9 cellular contexts compared by ENCODE assay signal in genomic region chr1:150922519-150922975, GRCh38. TPM values are rescaled to one million over a fixed set of nuclear protein-coding genes. Genes with fewer than 3 reads are reported as not detected.
A peak's percentile ranks its signal among the peaks of the same experiment; 100 is the strongest.
DNase-seq lines count a peak whose midpoint lies in the region; ATAC-seq and TF ChIP-seq lines count a peak whose summit lies in the region.
"Had no signal": no experiment of that assay in that cellular context is flagged by ENCODE, and none has a peak within 500 bp of the region (broad histone marks: within the 10 kb centered on the region; RNA-seq: fewer than 3 reads in every experiment).

No MANE protein-coding gene starts in this region.

- H3K36me3 ChIP-seq in testis (ENCODE audit: low read depth, missing control alignments) = no peaks in the 10 kb centered on the region

- peak; percentile 48 for ATAC-seq in GM21515 (IDR thresholded peaks at IDR 0.05; ENCODE audit: unreplicated experiment)

- TF ChIP-seq CTCF in LNCaP clone FGC (IDR thresholded peaks at IDR 0.05; ENCODE audit: control insufficient read depth, extremely low read depth, insufficient read depth) = peak; percentile 74
- TF ChIP-seq CTCF in testis (IDR thresholded peaks at IDR 0.05) = peak; percentile 60 to 81 (median 76)

- no peaks in the 10 kb centered on the region for H3K27me3 ChIP-seq in testis

- H3K4me3 ChIP-seq in LNCaP clone FGC (ENCODE audit: low read depth, low read length) (no peak overlapping the region), testis (no peak overlapping the region)

- intact Hi-C loops in testis (cut with DNase I; ENCODE audit: low total_unique reads) = no loop called here

- 50 to 60% methylated on average over 2 of the region's 2 CpGs for WGBS in testis, 2 donors

- no peak overlapping the region for H3K27ac ChIP-seq in testis

- DNase-seq in COLO829 (ENCODE audit: low spot score) (peak; percentile 68), LNCaP clone FGC (ENCODE audit: low read depth) (peak; percentile 68), RPMI7951 (ENCODE audit: low read depth) (peak; percentile 81), fibroblast of peridontal ligament (ENCODE audit: extremely low read depth) (peak; percentile 91), nucleus accumbens (lab: John Stamatoyannopoulos, UW) (peak in 38 of 56 donors; percentile 0 to 78 (median 20)), testis (peak; percentile 86)
- DNase-seq in activated T-cell treated with anti-CD3 and anti-CD28 coated beads, Interleukin-2, amount 50 U/mL, for 48 hours = peak; percentile 82 to 84

- H3K4me1 ChIP-seq in testis = peaks cover 7% of the 10 kb centered on the region

- TF ChIP-seq POLR2A in testis (IDR thresholded peaks at IDR 0.05) = no peak

- no peaks in the 10 kb centered on the region for H3K9me3 ChIP-seq in testis

RNA-seq across cellular contexts. Expression of gene SETDB1, which starts 3.6 kb away (rescaled TPM):
- 21.0 and 26.9 TPM in 2 replicates for total RNA-seq in RPMI7951 (2014; rRNA removed; shearing (Covaris generic))
- 10 to 100 TPM; 85.9 to 90.6 TPM for total RNA-seq in testis
- polyA plus RNA-seq in testis (ENCODE audit: insufficient read depth, low read depth, low replicate concordance) = 89.5 TPM

RNA-seq across cellular contexts. Expression of gene CTXND2, which starts 35.6 kb away (rescaled TPM):
- total RNA-seq in RPMI7951 (2014; rRNA removed; shearing (Covaris generic)) = not detected in 2 replicates
- 1 to 10 TPM in 1 of 2 donors, under 1 TPM in 1; 0.31 to 1.0 TPM for total RNA-seq in testis
- polyA plus RNA-seq in testis (ENCODE audit: insufficient read depth, low read depth, low replicate concordance) = 0.26 TPM
- total RNA-seq: activated CD8-positive, alpha-beta memory T cell treated with anti-CD3 and anti-CD28 coated beads for 36 hours had no signal

RNA-seq across cellular contexts. Expression of gene ARNT, which starts 46.1 kb away (rescaled TPM):
- total RNA-seq in RPMI7951 (2014; rRNA removed; shearing (Covaris generic)) = 12.8 and 16.8 TPM in 2 replicates
- 10 to 100 TPM; 81.3 to 94.2 TPM for total RNA-seq in testis
- polyA plus RNA-seq in testis (ENCODE audit: insufficient read depth, low read depth, low replicate concordance) = 43.1 TPM

RNA-seq across cellular contexts. Expression of gene CERS2, which starts 52.1 kb away (rescaled TPM):
- total RNA-seq in RPMI7951 (2014; rRNA removed; shearing (Covaris generic)) = 91.0 and 122 TPM in 2 replicates
- total RNA-seq in testis = 100 to 1,000 TPM in 1 of 2 donors, 10 to 100 TPM in 1; 92.7 to 116 TPM
- polyA plus RNA-seq in testis (ENCODE audit: insufficient read depth, low read depth, low replicate concordance) = 138 TPM

RNA-seq across cellular contexts. Expression of gene ANXA9, which starts 59.5 kb away (rescaled TPM):
- 0.20 TPM in 1 of 2 replicates, not detected in the other for total RNA-seq in RPMI7951 (2014; rRNA removed; shearing (Covaris generic))
- 1 to 10 TPM; 5.1 to 6.9 TPM for total RNA-seq in testis
- polyA plus RNA-seq in testis (ENCODE audit: insufficient read depth, low read depth, low replicate concordance) = 5.7 TPM

Comparison
In these comparisons a context has a peak if more than half of its experiments do, and no peak if none do; other contexts are left out.
1. DNase-seq: peak in every context shown above with its lines; median percentile 91 in fibroblast of peridontal ligament; 86 in testis; 83 in activated T-cell treated with anti-CD3 and anti-CD28 coated beads, Interleukin-2, amount 50 U/mL, for 48 hours; 81 in RPMI7951; 68 in COLO829; 68 in LNCaP clone FGC; 20 in nucleus accumbens.